23 cellular contexts compared by ENCODE assay signal in the genomic region with DNA sequence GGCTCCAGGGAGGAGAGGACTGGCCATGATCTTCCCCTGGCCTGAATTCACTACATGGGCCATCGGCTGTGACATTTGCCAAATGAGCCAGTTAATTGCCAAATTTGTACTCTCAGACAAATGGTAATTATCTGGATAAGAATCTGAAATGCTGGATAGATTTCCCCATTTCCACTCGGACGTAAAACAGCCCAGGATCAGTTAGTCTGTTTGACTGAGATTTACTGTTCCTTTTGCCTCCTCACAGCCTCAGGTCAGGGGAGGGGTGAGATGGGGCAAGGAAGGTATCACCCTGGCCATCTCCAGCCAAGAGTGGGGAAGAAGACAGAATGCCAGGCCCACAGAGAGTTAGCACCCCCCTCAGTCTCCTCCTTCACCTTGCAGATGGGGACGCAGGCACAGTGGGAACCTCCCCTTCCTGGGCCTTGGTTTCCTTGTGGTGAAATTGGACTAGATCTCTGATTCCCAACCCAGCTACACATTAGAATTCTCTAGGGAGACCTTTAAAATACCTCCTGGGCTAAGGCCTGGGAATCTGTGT. TPM values are rescaled to one million over a fixed set of nuclear protein-coding genes. Genes with fewer than 3 reads are reported as not detected.
DNase-seq lines count a peak whose midpoint lies in the region; ATAC-seq and TF ChIP-seq lines count a peak whose summit lies in the region.
"Had no signal": no experiment of that assay in that cellular context is flagged by ENCODE, and none has a peak within 500 bp of the region (broad histone marks: within the 10 kb centered on the region; RNA-seq: fewer than 3 reads in every experiment).

No MANE protein-coding gene starts in this region.

- TF ChIP-seq POLR2A in adrenal gland (IDR thresholded peaks at IDR 0.05) = no peak
- TF ChIP-seq POLR2A in suprapubic skin (IDR thresholded peaks at IDR 0.05) = no peak

- H3K36me3 ChIP-seq in adrenal gland (replicated peaks in 1 of 2) (no peaks in the 10 kb centered on the region), suprapubic skin (no peaks in the 10 kb centered on the region)
- H3K36me3 ChIP-seq: right lobe of liver, SJSA1, thyroid gland had no signal

- H3K4me1 ChIP-seq in adrenal gland (replicated peaks in 1 of 2) (no peaks in the 10 kb centered on the region), foreskin keratinocyte (peaks cover 43% of the 10 kb centered on the region), suprapubic skin (peaks cover 49% of the 10 kb centered on the region)
- H3K4me1 ChIP-seq: right lobe of liver, SJSA1 had no signal

- DNase-seq in RWPE1 (ENCODE audit: low spot score) = no peak
- peak in 5 of 7 donors; percentile 0 to 30 (median 2) for DNase-seq in adrenal gland
- no peak for DNase-seq in foreskin keratinocyte
- peak in 1 of 2 donors; percentile 52 for DNase-seq in suprapubic skin (ENCODE audit: low spot score in 2 of 2)
- DNase-seq in SHP77 (lab: John Stamatoyannopoulos, UW) = no peak
- DNase-seq: activated CD4-positive, alpha-beta T cell treated with anti-CD3 and anti-CD28 coated beads for 48 hours; activated CD8-positive, alpha-beta memory T cell treated with anti-CD3 and anti-CD28 coated beads, Interleukin-2, amount 10 ng/mL, durations not matched to agents 7 days and 5 days; activated naive CD4-positive, alpha-beta T cell treated with anti-CD3 and anti-CD28 coated beads, Interleukin-2, amount 50 U/mL, for 16 hours; CD4-positive, CD25-positive, alpha-beta regulatory T cell; cerebellar nuclear complex; DMS 273 treated with DMSO at 0.1 percent for 48 hours; foreskin melanocyte; HCEC 1CT; NCI-H1436; NCI-H446; PC-9; stimulated activated naive CD4-positive, alpha-beta T cell treated with Interleukin-2 at 50 U/mL for 16 hours; thyroid gland had no signal

- TF ChIP-seq CTCF in RWPE1 (conservative IDR thresholded peaks at IDR 0.05; ENCODE audit: low read depth) (no peak), adrenal gland (IDR thresholded peaks at IDR 0.05) (no peak), foreskin keratinocyte (conservative IDR thresholded peaks at IDR 0.05) (no peak), suprapubic skin (IDR thresholded peaks at IDR 0.05) (no peak)

- H3K9me3 ChIP-seq in adrenal gland (replicated peaks in 1 of 3) = no peaks in the 10 kb centered on the region
- H3K9me3 ChIP-seq in suprapubic skin = no peaks in the 10 kb centered on the region
- H3K9me3 ChIP-seq: right lobe of liver, SJSA1, thyroid gland had no signal

- WGBS in adrenal gland, 4 donors = 73 to 90% (median 79%) methylated on average over 3 to 4 of the region's 4 CpGs
- WGBS in suprapubic skin = 60% methylated on average over 4 of the region's 4 CpGs

- H3K4me3 ChIP-seq in adrenal gland (no peak overlapping the region), suprapubic skin (peak overlapping the region; percentile 65)
- H3K4me3 ChIP-seq: PC-9, right lobe of liver, SJSA1, thyroid gland had no signal

- H3K27ac ChIP-seq in RWPE1 = peak overlapping the region; percentile 99
- H3K27ac ChIP-seq in adrenal gland = no peak overlapping the region
- peak overlapping the region; percentile 82 for H3K27ac ChIP-seq in foreskin keratinocyte
- H3K27ac ChIP-seq in suprapubic skin = peak overlapping the region; percentile 89
- H3K27ac ChIP-seq: PC-9, right lobe of liver, SJSA1, thyroid gland had no signal

- CTCF ChIA-PET in RWPE1 (lab: Yijun Ruan, JAX) = interaction anchor here (0.9 kb wide), 1 partner anchor 37 kb away, joined by 3 read pairs; no protein-coding TSS in a partner anchor

- no peaks in the 10 kb centered on the region for H3K27me3 ChIP-seq in adrenal gland
- H3K27me3 ChIP-seq in foreskin keratinocyte = no peaks in the 10 kb centered on the region
- H3K27me3 ChIP-seq in suprapubic skin = no peaks in the 10 kb centered on the region
- H3K27me3 ChIP-seq: right lobe of liver, SJSA1, thyroid gland had no signal

- intact Hi-C loops in adrenal gland (cut with DNase I) = no loop called here

- ATAC-seq in foreskin keratinocyte (no peak), HG03108 (IDR thresholded peaks at IDR 0.05; ENCODE audit: unreplicated experiment) (no peak), HG02759 (IDR thresholded peaks at IDR 0.05; ENCODE audit: unreplicated experiment) (no peak)
- ATAC-seq: activated CD8-positive, alpha-beta memory T cell treated with anti-CD3 and anti-CD28 coated beads, Interleukin-2, amount 10 ng/mL, durations not matched to agents 7 days and 5 days; right lobe of liver had no signal

- TF ChIP-seq EP300 in suprapubic skin (IDR thresholded peaks at IDR 0.05) = no peak

- POLR2A ChIA-PET in RWPE1 (lab: Yijun Ruan, JAX; ENCODE audit: low non-redundant PET) = interaction anchor here (0.7 kb wide), 1 partner anchor 132 kb away, joined by 6 read pairs; no protein-coding TSS in a partner anchor

RNA-seq across cellular contexts. Expression of a gene that starts 5.2 kb away (rescaled TPM):
- total RNA-seq in adrenal gland = 1 to 10 TPM in 3 of 8 donors, under 1 TPM in 2, not detected in 3; 0.24 to 4.3 (median 1.1) TPM
- 1 to 10 TPM in 2 of 3 donors, under 1 TPM in 1; 0.70 to 2.6 (median 1.2) TPM for polyA plus RNA-seq in adrenal gland
- 177 and 190 TPM in 2 replicates for total RNA-seq in foreskin keratinocyte
- 211 and 233 TPM in 2 replicates for polyA plus RNA-seq in foreskin keratinocyte
- total RNA-seq in suprapubic skin = 1,000 to 10,000 TPM; 1,248 to 1,527 (median 1,455) TPM
- total RNA-seq: activated CD8-positive, alpha-beta memory T cell treated with anti-CD3 and anti-CD28 coated beads, Interleukin-2, amount 10 ng/mL, durations not matched to agents 7 days and 5 days; CD4-positive, CD25-positive, alpha-beta regulatory T cell; SJSA1 had no signal
- polyA plus RNA-seq: CD4-positive, CD25-positive, alpha-beta regulatory T cell; IgD-negative memory B cell had no signal

Comparison
In these comparisons a context has a peak if more than half of its experiments do, and no peak if none do; other contexts are left out.
1. DNase-seq: peak in adrenal gland (5 of 7); none in RWPE1 (single experiment), foreskin keratinocyte (0 of 2) and SHP77 (0 of 2).
2. H3K27ac ChIP-seq: peak in RWPE1 (single experiment), foreskin keratinocyte (single experiment) and suprapubic skin (single experiment); none in adrenal gland (0 of 5).
3. RNA of a gene that starts 5.2 kb away (total RNA-seq): 1,248 to 1,527 TPM in suprapubic skin and 177 to 190 TPM in foreskin keratinocyte; 0.24 to 4.3 TPM in adrenal gland; every median in the first group is over 10 times any median in the second.